Comparison of ENCODE assay signal across 20 cellular contexts in genomic region chr5:149495673-149496072, GRCh38. TPM values are rescaled to one million over a fixed set of nuclear protein-coding genes. Genes with fewer than 3 reads are reported as not detected.
A peak's percentile ranks its signal among the peaks of the same experiment; 100 is the strongest.
DNase-seq lines count a peak whose midpoint lies in the region; ATAC-seq, FAIRE-seq and TF ChIP-seq lines count a peak whose summit lies in the region.
"Had no signal": no experiment of that assay in that cellular context is flagged by ENCODE, and none has a peak within 500 bp of the region (broad histone marks: within the 10 kb centered on the region; RNA-seq: fewer than 3 reads in every experiment).

No MANE protein-coding gene starts in this region.

- H3K36me3 Mint-ChIP-seq in GM23338 (ENCODE audit: low read depth) (peaks cover 48% of the 10 kb centered on the region), astrocyte (ENCODE audit: low read depth, unreplicated experiment) (peaks cover 11% of the 10 kb centered on the region), neural progenitor cell (peaks cover 11% of the 10 kb centered on the region)

- H3F3A ChIP-seq in GM23338 (replicated peaks; ENCODE audit: low read depth): no peaks in the 10 kb centered on the region
- H3F3A ChIP-seq in neural progenitor cell (ENCODE audit: low read depth): peaks cover 82% of the 10 kb centered on the region

- H3K27me3 ChIP-seq in GM23338 (ENCODE audit: insufficient read depth) (no peaks in the 10 kb centered on the region), astrocyte (ENCODE audit: insufficient read depth, low read length) (no peaks in the 10 kb centered on the region), neural progenitor cell (no peaks in the 10 kb centered on the region)
- H3K27me3 ChIP-seq: SJCRH30 had no signal

- ATAC-seq in GM23338 (no peak), HG03354 (IDR thresholded peaks at IDR 0.05; ENCODE audit: poor library complexity, severe bottlenecking, unreplicated experiment) (no peak)

- H3K36me3 ChIP-seq in GM23338 (ENCODE audit: insufficient read depth) (peaks cover 3% of the 10 kb centered on the region; the same call in 1 of the 2 replicates), astrocyte (ENCODE audit: insufficient read depth, low read length) (peaks cover 57% of the 10 kb centered on the region), neural progenitor cell (peaks cover 26% of the 10 kb centered on the region)

- H2AFZ ChIP-seq in GM23338 (no peak overlapping the region), astrocyte (ENCODE audit: low read depth, low read length) (no peak overlapping the region), neural progenitor cell (replicated peaks) (no peak overlapping the region)

- H3K9me3 Mint-ChIP-seq in GM23338: no peaks in the 10 kb centered on the region
- H3K9me3 Mint-ChIP-seq in astrocyte (ENCODE audit: unreplicated experiment): no peaks in the 10 kb centered on the region
- H3K9me3 Mint-ChIP-seq in neural progenitor cell: no peaks in the 10 kb centered on the region

- H3K27me3 Mint-ChIP-seq in GM23338 (ENCODE audit: insufficient read depth, low read depth, poor library complexity) (peaks cover 4% of the 10 kb centered on the region), astrocyte (ENCODE audit: low read depth, unreplicated experiment) (no peaks in the 10 kb centered on the region), neural progenitor cell (ENCODE audit: insufficient read depth, low read depth) (no peaks in the 10 kb centered on the region)
- H3K27me3 Mint-ChIP-seq: CD4-positive, CD25-positive, alpha-beta regulatory T cell had no signal

- H3K4me1 Mint-ChIP-seq in GM23338 (peaks cover 43% of the 10 kb centered on the region), astrocyte (ENCODE audit: low read depth, unreplicated experiment) (peaks cover 56% of the 10 kb centered on the region), neural progenitor cell (peaks cover 37% of the 10 kb centered on the region)
- H3K4me1 Mint-ChIP-seq: CD4-positive, CD25-positive, alpha-beta regulatory T cell had no signal

- H3K4me3 ChIP-seq in GM23338 (no peak overlapping the region), astrocyte (ENCODE audit: insufficient read depth, low read depth, low read length) (no peak overlapping the region), neural progenitor cell (no peak overlapping the region)
- H3K4me3 ChIP-seq: SJCRH30 had no signal

- no peak overlapping the region for H3K4me3 Mint-ChIP-seq in GM23338
- H3K4me3 Mint-ChIP-seq in astrocyte (ENCODE audit: unreplicated experiment): no peak overlapping the region
- no peak overlapping the region for H3K4me3 Mint-ChIP-seq in neural progenitor cell
- H3K4me3 Mint-ChIP-seq: CD4-positive, CD25-positive, alpha-beta regulatory T cell had no signal

- H3K9me2 ChIP-seq in GM23338 (ENCODE audit: insufficient read depth): no peaks in the 10 kb centered on the region

- no peak for FAIRE-seq in astrocyte (lab: Jason Lieb, UNC)
- FAIRE-seq: H1 had no signal

- H3K9ac ChIP-seq in astrocyte (ENCODE audit: low read length) (no peak overlapping the region), neural progenitor cell (no peak overlapping the region)

- H3K4me2 ChIP-seq in GM23338: peak overlapping the region; percentile 19
- H3K4me2 ChIP-seq in astrocyte (ENCODE audit: low read length): no peak overlapping the region
- no peak overlapping the region for H3K4me2 ChIP-seq in neural progenitor cell

- TF ChIP-seq CTCF in 22Rv1 (IDR thresholded peaks at IDR 0.05) (no peak), GM23338 (conservative IDR thresholded peaks at IDR 0.05; ENCODE audit: low read depth in 2 of 2) (no peak), astrocyte (IDR thresholded peaks at IDR 0.05; ENCODE audit: insufficient read depth, low read depth, low read length) (no peak), neural progenitor cell (IDR thresholded peaks at IDR 0.05) (no peak)

- H3K27ac Mint-ChIP-seq in GM23338 (peak overlapping the region; percentile 70; the same call in 1 of the 2 replicates), astrocyte (ENCODE audit: unreplicated experiment) (peak overlapping the region; percentile 63), neural progenitor cell (peak overlapping the region; percentile 49)
- H3K27ac Mint-ChIP-seq: CD4-positive, CD25-positive, alpha-beta regulatory T cell had no signal

- H3K4me1 ChIP-seq in GM23338 (ENCODE audit: insufficient read depth) (peaks cover 40% of the 10 kb centered on the region), astrocyte (ENCODE audit: insufficient read depth, low read length) (peaks cover 11% of the 10 kb centered on the region), neural progenitor cell (no peaks in the 10 kb centered on the region)
- H3K4me1 ChIP-seq: SJCRH30 had no signal

- peak overlapping the region; percentile 92 for H3K27ac ChIP-seq in 22Rv1
- H3K27ac ChIP-seq in GM23338 (ENCODE audit: low read depth): peak overlapping the region; percentile 20
- no peak overlapping the region for H3K27ac ChIP-seq in astrocyte (ENCODE audit: low read depth, low read length)
- no peak overlapping the region for H3K27ac ChIP-seq in neural progenitor cell
- H3K27ac ChIP-seq: SJCRH30 had no signal

- H4K20me1 ChIP-seq in GM23338 (replicated peaks; ENCODE audit: insufficient read depth) (no peaks in the 10 kb centered on the region), astrocyte (ENCODE audit: insufficient read depth, low read length) (peaks cover 14% of the 10 kb centered on the region), neural progenitor cell (ENCODE audit: low read depth) (peaks cover 5% of the 10 kb centered on the region)

- no peaks in the 10 kb centered on the region for H3K9me3 ChIP-seq in astrocyte (ENCODE audit: insufficient read depth, low read depth, low read length)
- H3K9me3 ChIP-seq in neural progenitor cell (ENCODE audit: low read depth): no peaks in the 10 kb centered on the region
- H3K9me3 ChIP-seq: SJCRH30 had no signal

- DNase-seq in GM23338 (ENCODE audit: low spot score) (no peak), astrocyte (ENCODE audit: low read depth) (no peak), neural progenitor cell (ENCODE audit: low spot score) (no peak), SW 1271 (lab: John Stamatoyannopoulos, UW) (no peak), NCI-H187 (lab: John Stamatoyannopoulos, UW) (no peak), NCI-H2107 treated with DMSO at 0.1 percent for 48 hours (lab: John Stamatoyannopoulos, UW; ENCODE audit: unreplicated experiment) (no peak)
- DNase-seq: ACHN; CD4-positive, CD25-positive, alpha-beta regulatory T cell; DND-41; GF-D8; KG1; NCI-H1092 treated with DMSO at 0.1 percent for 48 hours; NCI-H1694; NCI-H2171; NCI-H82; RPMI8226; SJCRH30 had no signal

- no peaks in the 10 kb centered on the region for H3K79me2 ChIP-seq in GM23338 (replicated peaks; ENCODE audit: insufficient read depth)
- H3K79me2 ChIP-seq in astrocyte (ENCODE audit: insufficient read depth, low read length): peaks cover 7% of the 10 kb centered on the region
- H3K79me2 ChIP-seq in neural progenitor cell (ENCODE audit: low read depth): no peaks in the 10 kb centered on the region

TF ChIP-seq in GM23338, 12 proteins besides CTCF, POLR2A, EP300 and RAD21 (continues in another document):
- TF ChIP-seq NANOG (IDR thresholded peaks at IDR 0.05; ENCODE audit: borderline replicate concordance): no peak

RNA-seq across cellular contexts. Expression of gene CSNK1A1, which starts 55.6 kb away (rescaled TPM):
- total RNA-seq in GM23338 (2014; rRNA removed; shearing (Covaris generic)): 233 and 235 TPM in 2 replicates
- polyA plus RNA-seq in GM23338 (2016; fragmentation: Nextera tagmentation; extraction: Ambion mirVana): 110 and 114 TPM in 2 replicates
- 384 and 392 TPM in 2 replicates for total RNA-seq in astrocyte
- 271 and 335 TPM in 2 replicates for total RNA-seq in neural progenitor cell (ENCODE audit: low replicate concordance)

Comparison
In these comparisons a context has a peak if more than half of its experiments do, and no peak if none do; other contexts are left out.
1. H3K27ac ChIP-seq: peak in 22Rv1 (single experiment) and GM23338 (single experiment); none in astrocyte (single experiment) and neural progenitor cell (single experiment).
2. Peak in every context shown above with its lines, with median percentiles within 50 percentile points of each other: H3K27ac Mint-ChIP-seq.